In the genomic region with DNA sequence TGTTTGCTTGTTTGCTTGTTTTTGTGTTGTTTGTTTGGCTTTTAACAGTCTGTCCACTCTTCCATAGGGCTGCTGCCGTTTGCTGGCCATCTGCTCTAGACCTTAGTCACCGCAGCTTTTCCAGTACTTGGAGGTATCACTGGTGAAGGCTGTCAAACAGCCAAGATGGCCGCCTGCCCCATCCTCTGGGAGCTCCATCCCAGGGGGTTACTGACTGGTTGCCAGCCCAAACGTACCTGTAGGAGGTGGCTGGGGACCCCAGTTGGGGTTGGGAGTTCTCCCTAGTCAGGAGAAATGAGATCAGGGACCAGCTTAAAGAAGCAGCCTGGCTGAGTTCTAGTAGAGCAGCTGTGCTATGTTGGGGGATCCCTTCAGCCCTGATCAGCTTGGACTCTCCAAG, we compare ENCODE assay signal across 8 cellular contexts.
"Had no signal": no experiment of that assay in that cellular context is flagged by ENCODE, and none has a peak within 500 bp of the region (broad histone marks: within the 10 kb centered on the region; RNA-seq: fewer than 3 reads in every experiment).

No MANE protein-coding gene starts in this region.

- H2AFZ ChIP-seq: GM23338 had no signal

- H3K27ac ChIP-seq: HL-60 had no signal

- ATAC-seq: GM23338, K562 had no signal

- FAIRE-seq: H1, H54, K562 had no signal

- H3K27ac Mint-ChIP-seq: GM23338, H9 had no signal

- H3K4me3 ChIP-seq: GM23338, K562 had no signal

- DNase-seq: H9, HCEC 1CT, IMR-90 had no signal

- H3K4me3 Mint-ChIP-seq: GM23338, H9 had no signal

- H3K4me1 Mint-ChIP-seq: GM23338, H9 had no signal

- H3K4me2 ChIP-seq: GM23338 had no signal
